In genomic region chr4:141120036-141120593, GRCh38 we compare ENCODE assay signal across 22 cellular contexts. TPM values are rescaled to one million over a fixed set of nuclear protein-coding genes. Genes with fewer than 3 reads are reported as not detected.
DNase-seq lines count a peak whose midpoint lies in the region; ATAC-seq and TF ChIP-seq lines count a peak whose summit lies in the region.
"Had no signal": no experiment of that assay in that cellular context is flagged by ENCODE, and none has a peak within 500 bp of the region (broad histone marks: within the 10 kb centered on the region; RNA-seq: fewer than 3 reads in every experiment).

No MANE protein-coding gene starts in this region.

- peak overlapping the region in 2 of 5 donors; percentile 56 to 70 for H3K9ac ChIP-seq in subcutaneous abdominal adipose tissue (ENCODE audit: low read length in 5 of 5)
- H3K9ac ChIP-seq: BLaER1 treated with 17β-estradiol and CSF1 and Interleukin-3, amounts not matched to agents 10 nM and 100 nM had no signal

- H3K27ac ChIP-seq in left ventricle myocardium inferior (replicated peaks) (no peak overlapping the region), right cardiac atrium (ENCODE audit: low read length) (no peak overlapping the region), subcutaneous abdominal adipose tissue (ENCODE audit: low read depth, low read length) (peak overlapping the region; percentile 61)
- H3K27ac ChIP-seq: A549; BLaER1 treated with 17β-estradiol and CSF1 and Interleukin-3, amounts not matched to agents 10 nM and 100 nM had no signal

- H3K27me3 ChIP-seq in left ventricle myocardium inferior (ENCODE audit: low read depth): no peaks in the 10 kb centered on the region
- no peaks in the 10 kb centered on the region for H3K27me3 ChIP-seq in right cardiac atrium (ENCODE audit: control insufficient read depth, insufficient read depth)
- no peaks in the 10 kb centered on the region for H3K27me3 ChIP-seq in subcutaneous abdominal adipose tissue (ENCODE audit: control insufficient read depth in 5 of 5, insufficient read depth in 4 of 5, low read length in 5 of 5)
- H3K27me3 ChIP-seq: BE2C; BLaER1 treated with 17β-estradiol and CSF1 and Interleukin-3, amounts not matched to agents 10 nM and 100 nM had no signal

- no peaks in the 10 kb centered on the region for H3K36me3 ChIP-seq in left ventricle myocardium inferior
- H3K36me3 ChIP-seq in subcutaneous abdominal adipose tissue (ENCODE audit: control insufficient read depth in 5 of 5, insufficient read depth in 5 of 5, low read length in 5 of 5): peaks cover 0 to 6% (median 0%) of the 10 kb centered on the region in 5 donors
- H3K36me3 ChIP-seq: BLaER1 treated with 17β-estradiol and CSF1 and Interleukin-3, amounts not matched to agents 10 nM and 100 nM had no signal

- no peak for TF ChIP-seq CTCF in left ventricle myocardium inferior (IDR thresholded peaks at IDR 0.05; ENCODE audit: borderline replicate concordance)

- no peak overlapping the region for H3K4me3 ChIP-seq in left ventricle myocardium inferior
- H3K4me3 ChIP-seq in right cardiac atrium (ENCODE audit: low read length): no peak overlapping the region
- no peak overlapping the region for H3K4me3 ChIP-seq in subcutaneous abdominal adipose tissue (ENCODE audit: low read depth in 1 of 5, low read length in 5 of 5)
- H3K4me3 ChIP-seq: A549; BLaER1 treated with 17β-estradiol and CSF1 and Interleukin-3, amounts not matched to agents 10 nM and 100 nM; GM12878; GM23338 had no signal

- intact Hi-C loops in Right ventricle myocardium superior (cut with DNase I): no loop called here
- intact Hi-C loops in left ventricle myocardium inferior (cut with micrococcal nuclease): no loop called here
- intact Hi-C loops in right cardiac atrium (cut with DNase I): loop anchor here in 1 of 4 donors (10.0 kb wide), 1 partner anchor 115 kb away; no protein-coding TSS in a partner anchor
- intact Hi-C loops in Right ventricle myocardium inferior (cut with DNase I): no loop called here

- H3K4me1 ChIP-seq in left ventricle myocardium inferior (peaks cover 42% of the 10 kb centered on the region), right cardiac atrium (ENCODE audit: control insufficient read depth, insufficient read depth, low read length) (peaks cover 5% of the 10 kb centered on the region), subcutaneous abdominal adipose tissue (ENCODE audit: control insufficient read depth in 5 of 5, insufficient read depth in 5 of 5, low read length in 5 of 5) (peaks cover 0 to 20% (median 11%) of the 10 kb centered on the region in 5 donors)
- H3K4me1 ChIP-seq: A549 had no signal

- peaks cover 15% of the 10 kb centered on the region for H3K9me3 ChIP-seq in left ventricle myocardium inferior (replicated peaks)
- no peaks in the 10 kb centered on the region for H3K9me3 ChIP-seq in right cardiac atrium (ENCODE audit: control insufficient read depth, low read length)
- peaks cover 0 to 4% (median 0%) of the 10 kb centered on the region in 5 donors for H3K9me3 ChIP-seq in subcutaneous abdominal adipose tissue (ENCODE audit: control insufficient read depth in 5 of 5, low read length in 5 of 5)
- H3K9me3 ChIP-seq: A549, BE2C had no signal

- DNase-seq in Right ventricle myocardium superior (no peak), left ventricle myocardium inferior (no peak), right cardiac atrium (no peak), Right ventricle myocardium inferior (ENCODE audit: missing footprints) (no peak), NCI-H2107 treated with DMSO at 0.1 percent for 48 hours (lab: John Stamatoyannopoulos, UW; ENCODE audit: unreplicated experiment) (no peak)
- DNase-seq: 8988T; ACHN; AML-193; BE2C; CD4-positive, alpha-beta T cell; CD8-positive, alpha-beta memory T cell; DMS 273 treated with DMSO at 0.1 percent for 48 hours; DMS79; EL; GDM1; H9 had no signal

- WGBS in right cardiac atrium: 67% methylated on average over 5 of the region's 5 CpGs

- peak; percentile 52 for ATAC-seq in Right ventricle myocardium superior (ENCODE audit: poor library complexity)
- peak; percentile 34 to 57 for ATAC-seq in right cardiac atrium
- ATAC-seq in Right ventricle myocardium inferior: no peak
- ATAC-seq: A549, GM12878, GM23338, HCT116 had no signal

RNA-seq across cellular contexts. Expression of gene RNF150, which starts 13.2 kb away (rescaled TPM):
- total RNA-seq in Right ventricle myocardium superior (53.3 TPM), left ventricle myocardium inferior (68.0 TPM), right cardiac atrium (10 to 100 TPM; 32.8 to 51.3 (median 40.3) TPM), Right ventricle myocardium inferior (56.1 TPM)
- 10.1 TPM for polyA plus RNA-seq in right cardiac atrium
- total RNA-seq: CD4-positive, alpha-beta T cell; CD8-positive, alpha-beta memory T cell had no signal
- polyA plus RNA-seq: CD8-positive, alpha-beta memory T cell had no signal
